10 cellular contexts compared by ENCODE assay signal in the genomic region with DNA sequence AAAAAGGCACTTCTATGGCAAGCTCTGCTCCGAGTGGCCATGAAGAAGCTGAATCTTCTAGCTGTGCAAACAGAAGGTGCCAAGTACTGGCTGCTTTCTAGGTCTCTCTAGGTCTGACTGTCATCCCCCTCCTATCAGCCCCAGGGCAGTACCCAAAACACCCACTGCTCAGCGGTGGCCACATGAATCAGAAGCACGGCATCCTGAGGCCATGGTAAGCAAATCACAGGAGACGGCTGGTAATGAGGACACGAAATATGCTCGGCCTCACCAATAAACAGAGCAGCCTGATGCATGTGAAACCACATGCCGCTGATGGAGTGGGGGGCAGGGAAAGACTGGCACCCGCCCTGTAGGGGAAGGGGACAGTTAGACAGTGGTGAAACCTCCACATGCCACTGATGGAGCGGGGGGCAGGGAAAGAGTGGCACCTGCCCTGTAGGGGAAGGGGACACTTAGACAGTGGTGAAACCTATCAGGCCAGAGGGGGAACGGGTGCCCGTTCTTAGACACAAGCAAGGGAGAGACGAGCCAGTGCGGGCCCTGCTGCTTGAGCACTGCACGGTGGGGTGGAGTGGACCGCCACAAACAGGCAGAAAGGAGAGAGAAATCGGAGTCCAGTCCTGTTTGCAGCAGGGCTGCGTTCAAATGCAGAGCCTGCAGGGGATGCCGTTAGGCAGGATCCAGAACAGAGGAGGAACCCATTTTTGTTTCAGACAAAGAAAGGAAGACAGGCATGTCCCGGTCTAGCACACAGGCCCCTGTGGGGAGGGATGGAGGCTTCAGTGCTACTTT. TPM values are rescaled to one million over a fixed set of nuclear protein-coding genes. Genes with fewer than 3 reads are reported as not detected.
DNase-seq lines count a peak whose midpoint lies in the region; ATAC-seq, FAIRE-seq and TF ChIP-seq lines count a peak whose summit lies in the region.
"Had no signal": no experiment of that assay in that cellular context is flagged by ENCODE, and none has a peak within 500 bp of the region (broad histone marks: within the 10 kb centered on the region; RNA-seq: fewer than 3 reads in every experiment).

No MANE protein-coding gene starts in this region.

- H3K27ac ChIP-seq in IMR-90 (ENCODE audit: insufficient read depth, low read length) (no peak overlapping the region), neural progenitor cell (no peak overlapping the region), tibial nerve (peak overlapping the region in 1 of 4 donors; percentile 65)

- WGBS in IMR-90 (ENCODE audit: extremely low coverage in 2 of 2, insufficient read length in 1 of 2), 2 experiments: 79% methylated on average over 12 of the region's 19 CpGs; no CpG with 5 or more reads in 1 of the 2 experiments
- 77 to 82% methylated on average over 19 of the region's 19 CpGs for WGBS in tibial nerve, 2 donors

- peaks cover 8% of the 10 kb centered on the region for H3K79me2 ChIP-seq in neural progenitor cell (ENCODE audit: low read depth)

- H4K8ac ChIP-seq in IMR-90 (ENCODE audit: low read depth in 2 of 2, low read length in 2 of 2): no peak overlapping the region

- no peaks in the 10 kb centered on the region for H3K36me3 Mint-ChIP-seq in activated naive CD4-positive, alpha-beta T cell treated with anti-CD3 and anti-CD28 coated beads, Interleukin-2, amount 10 ng/mL, durations not matched to agents 7 days and 5 days
- H3K36me3 Mint-ChIP-seq in neural progenitor cell: no peaks in the 10 kb centered on the region

- H3K27me3 ChIP-seq in IMR-90 (ENCODE audit: control insufficient read depth, insufficient read depth, low read length) (no peaks in the 10 kb centered on the region), neural progenitor cell (no peaks in the 10 kb centered on the region), tibial nerve (no peaks in the 10 kb centered on the region)

- H3K9ac ChIP-seq in IMR-90 (ENCODE audit: low read depth, low read length): no peak overlapping the region
- H3K9ac ChIP-seq in neural progenitor cell: no peak overlapping the region

- H3K4me3 Mint-ChIP-seq in activated naive CD4-positive, alpha-beta T cell treated with anti-CD3 and anti-CD28 coated beads, Interleukin-2, amount 10 ng/mL, durations not matched to agents 7 days and 5 days: no peak overlapping the region
- no peak overlapping the region for H3K4me3 Mint-ChIP-seq in neural progenitor cell
- H3K4me3 Mint-ChIP-seq: type B pancreatic cell had no signal

- H3K9me3 ChIP-seq in IMR-90 (ENCODE audit: control insufficient read depth, insufficient read depth, low read length) (no peaks in the 10 kb centered on the region), neural progenitor cell (ENCODE audit: low read depth) (no peaks in the 10 kb centered on the region), tibial nerve (no peaks in the 10 kb centered on the region)

- H3K4me1 Mint-ChIP-seq in activated naive CD4-positive, alpha-beta T cell treated with anti-CD3 and anti-CD28 coated beads, Interleukin-2, amount 10 ng/mL, durations not matched to agents 7 days and 5 days: peaks cover 15% of the 10 kb centered on the region
- H3K4me1 Mint-ChIP-seq in neural progenitor cell: peaks cover 44% of the 10 kb centered on the region

- POLR2A ChIA-PET in IMR-90 (lab: Charles Lee; ENCODE audit: unreplicated experiment): no interaction called here

- H4K20me1 ChIP-seq in IMR-90 (ENCODE audit: insufficient read depth, low read length) (peaks cover 89% of the 10 kb centered on the region), neural progenitor cell (ENCODE audit: low read depth) (peaks cover 57% of the 10 kb centered on the region)

- H4K91ac ChIP-seq in IMR-90 (ENCODE audit: insufficient read depth, low read depth, low read length): no peak overlapping the region

- H3K4me3 ChIP-seq in IMR-90 (ENCODE audit: insufficient read depth, low read depth, low read length) (no peak overlapping the region), cardiac fibroblast (replicated peaks in 1 of 2; ENCODE audit: low read depth in 2 of 2, low read length in 2 of 2) (no peak overlapping the region), neural progenitor cell (no peak overlapping the region), tibial nerve (no peak overlapping the region)

- H2BK20ac ChIP-seq in IMR-90 (ENCODE audit: low read depth, low read length): no peak overlapping the region

- H2AFZ ChIP-seq in IMR-90 (replicated peaks; ENCODE audit: low read length, poor library complexity) (peak overlapping the region; percentile 40), neural progenitor cell (replicated peaks) (no peak overlapping the region)

- peaks cover 3% of the 10 kb centered on the region; the same call in 1 of the 2 replicates for H3K9me1 ChIP-seq in IMR-90 (ENCODE audit: insufficient read depth, low read length)

- H2AK9ac ChIP-seq in IMR-90 (replicated peaks; ENCODE audit: low read depth, low read length, poor library complexity): peak overlapping the region; percentile 46

- no peaks in the 10 kb centered on the region for H3K27me3 Mint-ChIP-seq in activated naive CD4-positive, alpha-beta T cell treated with anti-CD3 and anti-CD28 coated beads, Interleukin-2, amount 10 ng/mL, durations not matched to agents 7 days and 5 days
- peaks cover 4% of the 10 kb centered on the region for H3K27me3 Mint-ChIP-seq in neural progenitor cell (ENCODE audit: insufficient read depth, low read depth)
- H3K27me3 Mint-ChIP-seq: type B pancreatic cell had no signal

- H3K56ac ChIP-seq in IMR-90 (ENCODE audit: extremely low read depth, insufficient read depth, low read length): no peak overlapping the region

- H2BK15ac ChIP-seq in IMR-90 (ENCODE audit: low read depth, low read length): no peak overlapping the region

- TF ChIP-seq RAD21 in IMR-90 (IDR thresholded peaks at IDR 0.05; ENCODE audit: low read length): no peak

- H4K5ac ChIP-seq in IMR-90 (ENCODE audit: low read depth, low read length): no peak overlapping the region

- no TSS peak for BruUV-seq in IMR-90 (replicated peaks; lab: Mats Ljungman, UMichigan)

- H3K18ac ChIP-seq in IMR-90 (ENCODE audit: low read depth, low read length): no peak overlapping the region

- H2BK120ac ChIP-seq in IMR-90 (ENCODE audit: low read depth, low read length): no peak overlapping the region

- H3K4me2 ChIP-seq in IMR-90 (ENCODE audit: low read depth, low read length) (no peak overlapping the region), neural progenitor cell (no peak overlapping the region)

- no peaks in the 10 kb centered on the region for H3K36me3 ChIP-seq in IMR-90 (ENCODE audit: control insufficient read depth, insufficient read depth, low read length)
- no peaks in the 10 kb centered on the region for H3K36me3 ChIP-seq in neural progenitor cell
- H3K36me3 ChIP-seq in tibial nerve: peaks cover 0 to 3% (median 0%) of the 10 kb centered on the region in 3 donors

- no peak overlapping the region for H3K23ac ChIP-seq in IMR-90 (ENCODE audit: low read depth, low read length)

- H3K9me3 Mint-ChIP-seq in activated naive CD4-positive, alpha-beta T cell treated with anti-CD3 and anti-CD28 coated beads, Interleukin-2, amount 10 ng/mL, durations not matched to agents 7 days and 5 days: no peaks in the 10 kb centered on the region
- H3K9me3 Mint-ChIP-seq in neural progenitor cell: no peaks in the 10 kb centered on the region
- H3K9me3 Mint-ChIP-seq: type B pancreatic cell had no signal

- TF ChIP-seq EP300 in tibial nerve (IDR thresholded peaks at IDR 0.05): no peak

- H3K14ac ChIP-seq in IMR-90 (replicated peaks; ENCODE audit: low read depth, low read length): no peak overlapping the region

- no peak for TF ChIP-seq POLR2A in IMR-90 (IDR thresholded peaks at IDR 0.05; ENCODE audit: low read depth, low read length)
- TF ChIP-seq POLR2A in tibial nerve (IDR thresholded peaks at IDR 0.05): no peak

- H2AK5ac ChIP-seq in IMR-90 (ENCODE audit: low read depth, low read length): no peak overlapping the region; the same call in none of the 2 replicates

- TF ChIP-seq CTCF in IMR-90 (conservative IDR thresholded peaks at IDR 0.05; ENCODE audit: low read depth, low read length) (0 out of 2 replicates have a peak, but pooled peaks have one; percentile 11), cardiac fibroblast (IDR thresholded peaks at IDR 0.05; ENCODE audit: low read depth, low read length) (peak; percentile 1), neural progenitor cell (IDR thresholded peaks at IDR 0.05) (no peak), tibial nerve (IDR thresholded peaks at IDR 0.05) (no peak)

- FAIRE-seq in GM19239 (lab: Jason Lieb, UNC): no peak

- peak overlapping the region; percentile 17 for H2BK5ac ChIP-seq in IMR-90 (ENCODE audit: low read depth, low read length, poor library complexity, severe bottlenecking)

- H3F3A ChIP-seq in neural progenitor cell (ENCODE audit: low read depth): peaks cover 9% of the 10 kb centered on the region

- H3K79me1 ChIP-seq in IMR-90 (ENCODE audit: low read depth in 1 of 2, low read length in 2 of 2): peaks cover 39 to 70% of the 10 kb centered on the region in 2 experiments

- H3K27ac Mint-ChIP-seq in activated naive CD4-positive, alpha-beta T cell treated with anti-CD3 and anti-CD28 coated beads, Interleukin-2, amount 10 ng/mL, durations not matched to agents 7 days and 5 days: no peak overlapping the region
- peak overlapping the region; percentile 57 for H3K27ac Mint-ChIP-seq in neural progenitor cell

- no peak overlapping the region for H3K4ac ChIP-seq in IMR-90 (ENCODE audit: low read depth, low read length)

- H3K4me1 ChIP-seq in IMR-90 (ENCODE audit: control insufficient read depth, insufficient read depth, low read length): peaks cover 19% of the 10 kb centered on the region
- peaks cover 19% of the 10 kb centered on the region for H3K4me1 ChIP-seq in neural progenitor cell
- H3K4me1 ChIP-seq in tibial nerve: peaks cover 0 to 88% (median 32%) of the 10 kb centered on the region in 4 donors

- in situ Hi-C loops in IMR-90 (cut with MboI; ENCODE audit: low sequenced_read_pairs): loop anchor here (25.0 kb wide), 1 partner anchor 304 kb away; a partner anchor contains a TSS

- CTCF ChIA-PET in activated naive CD4-positive, alpha-beta T cell treated with anti-CD3 and anti-CD28 coated beads, Interleukin-2, amount 10 ng/mL, durations not matched to agents 7 days and 5 days (lab: Charles Lee): interaction anchor here (0.9 to 2.5 kb wide), 4 partner anchors 8 to 18 kb away, joined by 3 to 6 read pairs (median 5); no protein-coding TSS in a partner anchor
- CTCF ChIA-PET in IMR-90 (lab: Yijun Ruan, JAX): no interaction called here

- peak; percentile 17 for DNase-seq in activated naive CD4-positive, alpha-beta T cell treated with Interleukin-2 at 50 U/mL for 16 hours
- DNase-seq in activated naive CD4-positive, alpha-beta T cell treated with anti-CD3 and anti-CD28 coated beads, Interleukin-2, amount 10 ng/mL, durations not matched to agents 7 days and 5 days: no peak
- DNase-seq in IMR-90 (peak; percentile 61), cardiac fibroblast (ENCODE audit: low read depth in 2 of 2) (peak in 1 of 2 donors; percentile 20), neural progenitor cell (ENCODE audit: low spot score) (no peak), GM19239 (ENCODE audit: insufficient read length, low spot score) (no peak), tibial nerve (ENCODE audit: low spot score in 2 of 2) (no peak)
- DNase-seq: NCI-H510A had no signal

- dilution Hi-C loops in IMR-90 (cut with HindIII; ENCODE audit: low sequenced_read_pairs, unreplicated experiment): no loop called here

- ATAC-seq in IMR-90 (ENCODE audit: low read depth) (peak; percentile 59), HG02623 (IDR thresholded peaks at IDR 0.05; ENCODE audit: unreplicated experiment) (no peak)

- intact Hi-C loops in IMR-90 (cut with micrococcal nuclease): no loop called here

RNA-seq across cellular contexts. Expression of a gene that starts 29.9 kb away (rescaled TPM):
- total RNA-seq in IMR-90 (2012; rRNA removed) (21.4 and 23.7 TPM in 2 replicates), neural progenitor cell (ENCODE audit: low replicate concordance) (8.0 and 17.6 TPM in 2 replicates), tibial nerve (10 to 100 TPM; 42.3 to 55.1 (median 46.9) TPM)
- 36.2 and 40.7 TPM in 2 replicates for polyA plus RNA-seq in IMR-90 (2012; rRNA removed)
- polyA plus RNA-seq in IMR-90 (2012; cell fraction: cytosol; rRNA removed): 18.3 and 31.6 TPM in 2 replicates
- polyA plus RNA-seq in IMR-90 (2012; cell fraction: nucleus; rRNA removed; ENCODE audit: low replicate concordance): 48.7 and 84.0 TPM in 2 replicates

RNA-seq across cellular contexts. Expression of a gene that starts 55.6 kb away (rescaled TPM):
- total RNA-seq in IMR-90 (2012; rRNA removed) (0.28 and 0.72 TPM in 2 replicates), neural progenitor cell (ENCODE audit: low replicate concordance) (0.09 and 0.28 TPM in 2 replicates), tibial nerve (10 to 100 TPM in 1 of 4 donors, 1 to 10 TPM in 3; 1.9 to 10.8 (median 3.4) TPM)
- 4.2 and 4.7 TPM in 2 replicates for polyA plus RNA-seq in IMR-90 (2012; rRNA removed)
- 2.4 and 4.6 TPM in 2 replicates for polyA plus RNA-seq in IMR-90 (2012; cell fraction: cytosol; rRNA removed)
- polyA plus RNA-seq in IMR-90 (2012; cell fraction: nucleus; rRNA removed; ENCODE audit: low replicate concordance): 12.8 and 22.4 TPM in 2 replicates

Comparison
In these comparisons a context has a peak if more than half of its experiments do, and no peak if none do; other contexts are left out.
1. DNase-seq: peak in activated naive CD4-positive, alpha-beta T cell treated with Interleukin-2 at 50 U/mL for 16 hours (single experiment) and IMR-90 (single experiment); none in activated naive CD4-positive, alpha-beta T cell treated with anti-CD3 and anti-CD28 coated beads, Interleukin-2, amount 10 ng/mL, durations not matched to agents 7 days and 5 days (single experiment), neural progenitor cell (single experiment), GM19239 (single experiment) and tibial nerve (0 of 2).
2. CTCF ChIP-seq: peak in IMR-90 (single experiment) and cardiac fibroblast (single experiment); none in neural progenitor cell (single experiment) and tibial nerve (0 of 5).